ENCODE assay signal across 11 cellular contexts in genomic region chr3:59425371-59425770, GRCh38.
DNase-seq lines count a peak whose midpoint lies in the region; ATAC-seq, FAIRE-seq and TF ChIP-seq lines count a peak whose summit lies in the region.
"Had no signal": no experiment of that assay in that cellular context is flagged by ENCODE, and none has a peak within 500 bp of the region (broad histone marks: within the 10 kb centered on the region; RNA-seq: fewer than 3 reads in every experiment).

No MANE protein-coding gene starts in this region.

- H4K12ac ChIP-seq in trophoblast cell (ENCODE audit: low read depth, low read length), result no peak overlapping the region

- H3K4ac ChIP-seq in trophoblast cell (ENCODE audit: low read depth, low read length), result no peak overlapping the region

- H2AK5ac ChIP-seq in trophoblast cell (ENCODE audit: low read length), result no peak overlapping the region

- no peak overlapping the region for H2BK12ac ChIP-seq in trophoblast cell (ENCODE audit: low read length)

- H3K79me2 ChIP-seq in trophoblast cell (ENCODE audit: control insufficient read depth, insufficient read depth, low read length, poor library complexity), result no peaks in the 10 kb centered on the region

- H4K8ac ChIP-seq in trophoblast cell (ENCODE audit: low read depth, low read length), result peak overlapping the region; percentile 9

- H2BK5ac ChIP-seq in trophoblast cell (ENCODE audit: low read depth, low read length, poor library complexity), result no peak overlapping the region

- peak overlapping the region; percentile 73 for H3K27ac ChIP-seq in trophoblast cell (ENCODE audit: low read depth, low read length)
- H3K27ac ChIP-seq in WERI-Rb-1, result no peak overlapping the region
- H3K27ac ChIP-seq: thoracic aorta had no signal

- H4K91ac ChIP-seq in trophoblast cell (ENCODE audit: low read depth, low read length), result no peak overlapping the region

- H3K27me3 ChIP-seq in trophoblast cell (ENCODE audit: insufficient read depth, low read length) (no peaks in the 10 kb centered on the region), WERI-Rb-1 (ENCODE audit: insufficient read depth, low read depth, severe bottlenecking) (no peaks in the 10 kb centered on the region)

- peak; percentile 71 for DNase-seq in EL
- DNase-seq in RPMI7951 (ENCODE audit: low read depth), result peak; percentile 54
- peak; percentile 90 for DNase-seq in epithelial cell of esophagus (ENCODE audit: low read depth)
- peak in 1 of 2 donors; percentile 16 for DNase-seq in trophoblast cell
- DNase-seq in GM19239 (ENCODE audit: insufficient read length, low spot score), result no peak
- DNase-seq in WERI-Rb-1, result no peak
- no peak for DNase-seq in DMS 273 (lab: John Stamatoyannopoulos, UW; ENCODE audit: unreplicated experiment)
- DNase-seq: KG1, NCI-H510A treated with DMSO at 0.1 percent for 48 hours had no signal

- peak overlapping the region; percentile 36 for H2BK120ac ChIP-seq in trophoblast cell (ENCODE audit: insufficient read depth, low read length, poor library complexity)

- H2AFZ ChIP-seq in trophoblast cell (ENCODE audit: insufficient read depth, low read length, poor library complexity), result no peak overlapping the region

- TF ChIP-seq CTCF in epithelial cell of esophagus (IDR thresholded peaks at IDR 0.05; ENCODE audit: insufficient read depth, low read depth, low read length, missing control alignments) (no peak), WERI-Rb-1 (IDR thresholded peaks at IDR 0.05; ENCODE audit: low read depth, low read length) (no peak)

- no CpG with 5 or more reads among the region's 8 CpGs for WGBS in trophoblast cell (ENCODE audit: extremely low coverage, insufficient coverage, insufficient read length)

- peaks cover 7% of the 10 kb centered on the region for H3K79me1 ChIP-seq in trophoblast cell (ENCODE audit: low read length)

- no peak for ATAC-seq in GM18868 (IDR thresholded peaks at IDR 0.05; ENCODE audit: unreplicated experiment)

- H3K9me3 ChIP-seq in trophoblast cell (ENCODE audit: insufficient read depth, low read depth, low read length), result peaks cover 1% of the 10 kb centered on the region
- no peaks in the 10 kb centered on the region for H3K9me3 ChIP-seq in WERI-Rb-1 (ENCODE audit: severe bottlenecking)
- H3K9me3 ChIP-seq: thoracic aorta had no signal

- no peak overlapping the region for H3K23ac ChIP-seq in trophoblast cell (ENCODE audit: low read length)

- H3K18ac ChIP-seq in trophoblast cell (ENCODE audit: low read length), result peak overlapping the region; percentile 29

- H3K36me3 ChIP-seq in trophoblast cell (ENCODE audit: control insufficient read depth in 1 of 2, insufficient read depth in 2 of 2, low read length in 2 of 2), result no peaks in the 10 kb centered on the region
- H3K36me3 ChIP-seq in WERI-Rb-1, result no peaks in the 10 kb centered on the region
- H3K36me3 ChIP-seq: thoracic aorta had no signal

- H3K4me2 ChIP-seq in trophoblast cell (ENCODE audit: low read length), result no peak overlapping the region

- peaks cover 11 to 20% of the 10 kb centered on the region in 2 experiments for H3K4me1 ChIP-seq in trophoblast cell (ENCODE audit: control insufficient read depth in 1 of 2, insufficient read depth in 2 of 2, low read length in 2 of 2)

- no peak overlapping the region for H3K4me3 ChIP-seq in epithelial cell of esophagus (ENCODE audit: low read length)
- H3K4me3 ChIP-seq in trophoblast cell (ENCODE audit: low read depth, low read length), result no peak overlapping the region
- H3K4me3 ChIP-seq in WERI-Rb-1 (ENCODE audit: low read depth, low read length), result no peak overlapping the region
- H3K4me3 ChIP-seq: thoracic aorta had no signal

- no peak overlapping the region for H3K9ac ChIP-seq in trophoblast cell (ENCODE audit: low read length)

- no peak for FAIRE-seq in GM19239 (lab: Jason Lieb, UNC)

- no peak overlapping the region for H3K14ac ChIP-seq in trophoblast cell (ENCODE audit: low read length)

Comparison
In these comparisons a context has a peak if more than half of its experiments do, and no peak if none do; other contexts are left out.
1. DNase-seq: peak in EL (single experiment), RPMI7951 (single experiment) and epithelial cell of esophagus (single experiment); none in GM19239 (single experiment), WERI-Rb-1 (single experiment) and DMS 273 (single experiment).